In genomic region chr2:75200140-75200985, GRCh38 we compare ENCODE assay signal across 9 cellular contexts. TPM values are rescaled to one million over a fixed set of nuclear protein-coding genes. Genes with fewer than 3 reads are reported as not detected.
A peak's percentile ranks its signal among the peaks of the same experiment; 100 is the strongest.
DNase-seq lines count a peak whose midpoint lies in the region; ATAC-seq and TF ChIP-seq lines count a peak whose summit lies in the region.
"Had no signal": no experiment of that assay in that cellular context is flagged by ENCODE, and none has a peak within 500 bp of the region (broad histone marks: within the 10 kb centered on the region; RNA-seq: fewer than 3 reads in every experiment).

No MANE protein-coding gene starts in this region.

- no peaks in the 10 kb centered on the region for H3K36me3 ChIP-seq in ES-I3 (ENCODE audit: insufficient read depth, low read length)
- no peaks in the 10 kb centered on the region for H3K36me3 ChIP-seq in adipocyte (ENCODE audit: control insufficient read depth, insufficient read depth, low read length, severe bottlenecking)
- no peaks in the 10 kb centered on the region for H3K36me3 ChIP-seq in prostate gland

- H3K4me3 ChIP-seq in adipocyte (ENCODE audit: low read length) (peak overlapping the region; percentile 85), prostate gland (peak overlapping the region; percentile 11 to 18)

- H3K9ac ChIP-seq in ES-I3 (ENCODE audit: low read depth, low read length) (peak overlapping the region; percentile 43; the same call in 1 of the 2 replicates), adipocyte (ENCODE audit: low read length) (peak overlapping the region; percentile 58)

- ATAC-seq in left ventricle myocardium superior (peak; percentile 95), HG03342 (IDR thresholded peaks at IDR 0.05; ENCODE audit: unreplicated experiment) (no peak), GM18868 (IDR thresholded peaks at IDR 0.05; ENCODE audit: unreplicated experiment) (no peak), HG03460 (IDR thresholded peaks at IDR 0.05; ENCODE audit: unreplicated experiment) (no peak)

- intact Hi-C loops in left ventricle myocardium superior (cut with micrococcal nuclease) = no loop called here
- intact Hi-C loops in prostate gland (cut with DNase I) = no loop called here

- no peaks in the 10 kb centered on the region for H3K4me1 ChIP-seq in ES-I3 (ENCODE audit: insufficient read depth, low read length)
- H3K4me1 ChIP-seq in adipocyte (ENCODE audit: control insufficient read depth, insufficient read depth, low read length) = peaks cover 18% of the 10 kb centered on the region
- H3K4me1 ChIP-seq in prostate gland (replicated peaks) = no peaks in the 10 kb centered on the region

- no peak for TF ChIP-seq CTCF in prostate gland (IDR thresholded peaks at IDR 0.05)

- H3K27ac ChIP-seq in prostate gland = no peak overlapping the region

- TF ChIP-seq POLR2A in prostate gland (IDR thresholded peaks at IDR 0.05) = no peak

- H3K27me3 ChIP-seq in adipocyte (replicated peaks; ENCODE audit: control insufficient read depth, insufficient read depth, low read length) (peaks cover 22% of the 10 kb centered on the region), prostate gland (replicated peaks; ENCODE audit: insufficient read depth) (peaks cover 14% of the 10 kb centered on the region)

- peak; percentile 13 for DNase-seq in HuH-7.5 (ENCODE audit: low spot score)
- DNase-seq in adipocyte (ENCODE audit: low read depth) = peak; percentile 62
- DNase-seq in left ventricle myocardium superior = peak; percentile 82
- peak; percentile 37 for DNase-seq in prostate gland (ENCODE audit: low spot score)

- WGBS in prostate gland = 0% methylated on average over 43 of the region's 53 CpGs

- H3K9me3 ChIP-seq in ES-I3 (ENCODE audit: control insufficient read depth, insufficient read depth, low read length) (no peaks in the 10 kb centered on the region), adipocyte (ENCODE audit: control insufficient read depth, low read length) (no peaks in the 10 kb centered on the region), prostate gland (no peaks in the 10 kb centered on the region)

RNA-seq across cellular contexts. Expression of gene TACR1, which starts 1.0 kb away (rescaled TPM):
- total RNA-seq in left ventricle myocardium superior = 0.07 TPM
- 1 to 10 TPM; 2.7 to 4.2 TPM for total RNA-seq in prostate gland
- total RNA-seq: pulmonary artery endothelial cell had no signal

Comparison
In these comparisons a context has a peak if more than half of its experiments do, and no peak if none do; other contexts are left out.
1. DNase-seq: peak in every context shown above with its lines; median percentile 82 in left ventricle myocardium superior; 62 in adipocyte; 37 in prostate gland; 13 in HuH-7.5.